14 cellular contexts compared by ENCODE assay signal in genomic region chr11:9201372-9202162, GRCh38.
DNase-seq lines count a peak whose midpoint lies in the region; ATAC-seq and FAIRE-seq lines count a peak whose summit lies in the region.
"Had no signal": no experiment of that assay in that cellular context is flagged by ENCODE, and none has a peak within 500 bp of the region (broad histone marks: within the 10 kb centered on the region; RNA-seq: fewer than 3 reads in every experiment).

No MANE protein-coding gene starts in this region.

- H3K4me3 Mint-ChIP-seq in activated CD4-positive, alpha-beta T cell treated with anti-CD3 and anti-CD28 coated beads for 36 hours: no peak overlapping the region
- H3K4me3 Mint-ChIP-seq in T-helper 2 cell treated with Interferon-gamma antibody and Interleukin-4, amounts not matched to agents 5 μg/mL and 100 μg/mL, for 36 hours: peak overlapping the region; percentile 34
- no peak overlapping the region for H3K4me3 Mint-ChIP-seq in activated naive CD8-positive, alpha-beta T cell treated with anti-CD3 and anti-CD28 coated beads, Interleukin-2, amount 50 U/mL, for 24 hours
- H3K4me3 Mint-ChIP-seq: CD4-positive, alpha-beta memory T cell had no signal

- intact Hi-C loops in activated CD4-positive, alpha-beta T cell treated with anti-CD3 and anti-CD28 coated beads for 36 hours (cut with DNase I, micrococcal nuclease): loop anchor here in 1 of 2 experiments (5.0 kb wide), 1 partner anchor 854 kb away; no protein-coding TSS in a partner anchor

- peak; percentile 60 for ATAC-seq in activated CD4-positive, alpha-beta T cell treated with anti-CD3 and anti-CD28 coated beads for 36 hours
- ATAC-seq in activated naive CD8-positive, alpha-beta T cell treated with anti-CD3 and anti-CD28 coated beads, Interleukin-2, amount 50 U/mL, for 24 hours: peak; percentile 86
- ATAC-seq: PC-3 had no signal

- no peak for DNase-seq in activated CD4-positive, alpha-beta T cell treated with anti-CD3 and anti-CD28 coated beads for 36 hours
- no peak for DNase-seq in activated CD4-positive, alpha-beta T cell treated with anti-CD3 and anti-CD28 coated beads, Interleukin-2, amount 50 U/mL, for 1 hour
- DNase-seq in T-helper 2 cell treated with Interferon-gamma antibody and Interleukin-4, amounts not matched to agents 5 μg/mL and 100 μg/mL, for 36 hours (ENCODE audit: low spot score): no peak
- DNase-seq in activated naive CD8-positive, alpha-beta T cell treated with anti-CD3 and anti-CD28 coated beads, Interleukin-2, amount 50 U/mL, for 24 hours: no peak
- DNase-seq in NOMO-1 treated with dmso at 0.1 percent for 144 hours (lab: John Stamatoyannopoulos, UW; ENCODE audit: unreplicated experiment) (no peak), NCI-H146 treated with DMSO at 0.1 percent for 48 hours (lab: John Stamatoyannopoulos, UW; ENCODE audit: unreplicated experiment) (no peak), GOT3 (lab: John Stamatoyannopoulos, UW) (no peak)
- DNase-seq: CD4-positive, alpha-beta memory T cell; NCI-H1048; NCI-H1436 treated with DMSO at 0.1 percent for 48 hours; NCI-H2081; NCI-H748 treated with DMSO at 0.1 percent for 48 hours; PC-3 had no signal

- H3K36me3 Mint-ChIP-seq in activated CD4-positive, alpha-beta T cell treated with anti-CD3 and anti-CD28 coated beads for 36 hours (ENCODE audit: low read depth): peaks cover 17% of the 10 kb centered on the region
- peaks cover 33% of the 10 kb centered on the region for H3K36me3 Mint-ChIP-seq in T-helper 2 cell treated with Interferon-gamma antibody and Interleukin-4, amounts not matched to agents 5 μg/mL and 100 μg/mL, for 36 hours (ENCODE audit: low read depth)
- H3K36me3 Mint-ChIP-seq in activated naive CD8-positive, alpha-beta T cell treated with anti-CD3 and anti-CD28 coated beads, Interleukin-2, amount 50 U/mL, for 24 hours (ENCODE audit: low read depth): peaks cover 26% of the 10 kb centered on the region

- H3K9me3 Mint-ChIP-seq in activated CD4-positive, alpha-beta T cell treated with anti-CD3 and anti-CD28 coated beads for 36 hours (ENCODE audit: low read depth): no peaks in the 10 kb centered on the region
- H3K9me3 Mint-ChIP-seq in T-helper 2 cell treated with Interferon-gamma antibody and Interleukin-4, amounts not matched to agents 5 μg/mL and 100 μg/mL, for 36 hours: no peaks in the 10 kb centered on the region
- H3K9me3 Mint-ChIP-seq in activated naive CD8-positive, alpha-beta T cell treated with anti-CD3 and anti-CD28 coated beads, Interleukin-2, amount 50 U/mL, for 24 hours: no peaks in the 10 kb centered on the region
- H3K9me3 Mint-ChIP-seq: CD4-positive, alpha-beta memory T cell had no signal

- H3K27ac Mint-ChIP-seq in activated CD4-positive, alpha-beta T cell treated with anti-CD3 and anti-CD28 coated beads for 36 hours: peak overlapping the region; percentile 15
- H3K27ac Mint-ChIP-seq in T-helper 2 cell treated with Interferon-gamma antibody and Interleukin-4, amounts not matched to agents 5 μg/mL and 100 μg/mL, for 36 hours: peak overlapping the region; percentile 5
- peak overlapping the region; percentile 61 for H3K27ac Mint-ChIP-seq in activated naive CD8-positive, alpha-beta T cell treated with anti-CD3 and anti-CD28 coated beads, Interleukin-2, amount 50 U/mL, for 24 hours
- H3K27ac Mint-ChIP-seq: CD4-positive, alpha-beta memory T cell had no signal

- H3K27me3 Mint-ChIP-seq in activated CD4-positive, alpha-beta T cell treated with anti-CD3 and anti-CD28 coated beads for 36 hours: no peaks in the 10 kb centered on the region
- H3K27me3 Mint-ChIP-seq in T-helper 2 cell treated with Interferon-gamma antibody and Interleukin-4, amounts not matched to agents 5 μg/mL and 100 μg/mL, for 36 hours (ENCODE audit: low read depth): no peaks in the 10 kb centered on the region
- no peaks in the 10 kb centered on the region for H3K27me3 Mint-ChIP-seq in activated naive CD8-positive, alpha-beta T cell treated with anti-CD3 and anti-CD28 coated beads, Interleukin-2, amount 50 U/mL, for 24 hours
- H3K27me3 Mint-ChIP-seq: CD4-positive, alpha-beta memory T cell had no signal

- peak; percentile 21 for FAIRE-seq in G401.6 (lab: Jason Lieb, UNC)

- CTCF ChIA-PET in activated CD4-positive, alpha-beta T cell treated with anti-CD3 and anti-CD28 coated beads for 36 hours (lab: Charles Lee): interaction anchor here (0.7 kb wide), 1 partner anchor 88 kb away, joined by 5 read pairs; no protein-coding TSS in a partner anchor

- POLR2A ChIA-PET in activated CD4-positive, alpha-beta T cell treated with anti-CD3 and anti-CD28 coated beads for 36 hours (lab: Charles Lee): no interaction called here

- peaks cover 20% of the 10 kb centered on the region for H3K4me1 Mint-ChIP-seq in activated CD4-positive, alpha-beta T cell treated with anti-CD3 and anti-CD28 coated beads for 36 hours
- peaks cover 37% of the 10 kb centered on the region for H3K4me1 Mint-ChIP-seq in T-helper 2 cell treated with Interferon-gamma antibody and Interleukin-4, amounts not matched to agents 5 μg/mL and 100 μg/mL, for 36 hours (ENCODE audit: low read depth)
- peaks cover 35% of the 10 kb centered on the region for H3K4me1 Mint-ChIP-seq in activated naive CD8-positive, alpha-beta T cell treated with anti-CD3 and anti-CD28 coated beads, Interleukin-2, amount 50 U/mL, for 24 hours

Comparison
In these comparisons a context has a peak if more than half of its experiments do, and no peak if none do; other contexts are left out.
1. H3K27ac Mint-ChIP-seq: peak in every context shown above with its lines; median percentile 61 in activated naive CD8-positive, alpha-beta T cell treated with anti-CD3 and anti-CD28 coated beads, Interleukin-2, amount 50 U/mL, for 24 hours; 15 in activated CD4-positive, alpha-beta T cell treated with anti-CD3 and anti-CD28 coated beads for 36 hours; 5 in T-helper 2 cell treated with Interferon-gamma antibody and Interleukin-4, amounts not matched to agents 5 μg/mL and 100 μg/mL, for 36 hours.